Comparison of ENCODE assay signal across 1 cellular context in the genomic region with DNA sequence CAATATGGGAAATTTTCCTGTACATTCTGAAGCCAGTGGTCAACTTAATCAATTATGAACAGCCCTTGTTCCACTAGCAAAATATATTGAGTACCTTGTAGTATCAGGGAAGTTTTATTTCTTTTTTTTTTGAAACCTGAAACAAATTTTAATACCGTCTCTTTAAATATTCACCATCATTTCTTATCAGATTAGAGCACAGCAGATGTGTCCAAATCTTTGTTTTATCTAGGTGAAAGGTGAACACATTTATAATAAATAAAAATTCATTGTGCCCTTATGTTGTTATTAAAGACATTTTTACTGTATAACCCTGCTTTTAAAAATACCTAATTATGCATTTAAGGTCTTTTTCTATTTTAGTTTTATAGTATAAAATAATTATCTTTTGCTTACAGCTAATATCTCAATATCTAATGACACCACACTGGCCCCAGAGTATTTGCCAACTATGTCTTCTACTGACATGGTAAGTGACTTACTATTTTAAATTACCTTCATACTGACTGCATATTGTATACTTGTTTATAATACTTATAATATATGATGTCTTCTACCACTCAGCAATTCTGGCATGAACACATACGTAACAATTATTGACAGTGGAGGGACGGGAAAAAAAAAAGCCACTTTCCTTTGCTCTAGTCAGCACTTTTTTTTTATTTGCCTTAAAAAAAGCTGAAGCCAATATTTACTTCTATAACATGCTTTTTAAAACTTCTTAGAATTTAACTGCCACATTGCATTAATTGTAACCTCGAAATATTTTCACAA.
TF ChIP-seq lines count a peak whose summit lies in the region.

No MANE protein-coding gene starts in this region.

TF ChIP-seq in GM23338, 12 proteins besides CTCF, POLR2A, EP300 and RAD21:
- TF ChIP-seq, protein P1, sequence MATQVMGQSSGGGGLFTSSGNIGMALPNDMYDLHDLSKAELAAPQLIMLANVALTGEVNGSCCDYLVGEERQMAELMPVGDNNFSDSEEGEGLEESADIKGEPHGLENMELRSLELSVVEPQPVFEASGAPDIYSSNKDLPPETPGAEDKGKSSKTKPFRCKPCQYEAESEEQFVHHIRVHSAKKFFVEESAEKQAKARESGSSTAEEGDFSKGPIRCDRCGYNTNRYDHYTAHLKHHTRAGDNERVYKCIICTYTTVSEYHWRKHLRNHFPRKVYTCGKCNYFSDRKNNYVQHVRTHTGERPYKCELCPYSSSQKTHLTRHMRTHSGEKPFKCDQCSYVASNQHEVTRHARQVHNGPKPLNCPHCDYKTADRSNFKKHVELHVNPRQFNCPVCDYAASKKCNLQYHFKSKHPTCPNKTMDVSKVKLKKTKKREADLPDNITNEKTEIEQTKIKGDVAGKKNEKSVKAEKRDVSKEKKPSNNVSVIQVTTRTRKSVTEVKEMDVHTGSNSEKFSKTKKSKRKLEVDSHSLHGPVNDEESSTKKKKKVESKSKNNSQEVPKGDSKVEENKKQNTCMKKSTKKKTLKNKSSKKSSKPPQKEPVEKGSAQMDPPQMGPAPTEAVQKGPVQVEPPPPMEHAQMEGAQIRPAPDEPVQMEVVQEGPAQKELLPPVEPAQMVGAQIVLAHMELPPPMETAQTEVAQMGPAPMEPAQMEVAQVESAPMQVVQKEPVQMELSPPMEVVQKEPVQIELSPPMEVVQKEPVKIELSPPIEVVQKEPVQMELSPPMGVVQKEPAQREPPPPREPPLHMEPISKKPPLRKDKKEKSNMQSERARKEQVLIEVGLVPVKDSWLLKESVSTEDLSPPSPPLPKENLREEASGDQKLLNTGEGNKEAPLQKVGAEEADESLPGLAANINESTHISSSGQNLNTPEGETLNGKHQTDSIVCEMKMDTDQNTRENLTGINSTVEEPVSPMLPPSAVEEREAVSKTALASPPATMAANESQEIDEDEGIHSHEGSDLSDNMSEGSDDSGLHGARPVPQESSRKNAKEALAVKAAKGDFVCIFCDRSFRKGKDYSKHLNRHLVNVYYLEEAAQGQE (IDR thresholded peaks at IDR 0.05; ENCODE audit: unreplicated experiment): no peak
- TF ChIP-seq EZH2 (IDR thresholded peaks at IDR 0.05; ENCODE audit: low read depth, unreplicated experiment) (no peak), ZNF331 (CRISPR knock-in tag; IDR thresholded peaks at IDR 0.05; ENCODE audit: low read depth) (no peak), CREB1 (CRISPR knock-in tag; IDR thresholded peaks at IDR 0.05; ENCODE audit: low read depth) (no peak), JUNB (IDR thresholded peaks at IDR 0.05; ENCODE audit: unreplicated experiment) (no peak), NANOG (IDR thresholded peaks at IDR 0.05; ENCODE audit: borderline replicate concordance) (no peak), POLR2AphosphoS5 (IDR thresholded peaks at IDR 0.05; ENCODE audit: low read depth) (no peak)
- TF ChIP-seq, protein P2, sequence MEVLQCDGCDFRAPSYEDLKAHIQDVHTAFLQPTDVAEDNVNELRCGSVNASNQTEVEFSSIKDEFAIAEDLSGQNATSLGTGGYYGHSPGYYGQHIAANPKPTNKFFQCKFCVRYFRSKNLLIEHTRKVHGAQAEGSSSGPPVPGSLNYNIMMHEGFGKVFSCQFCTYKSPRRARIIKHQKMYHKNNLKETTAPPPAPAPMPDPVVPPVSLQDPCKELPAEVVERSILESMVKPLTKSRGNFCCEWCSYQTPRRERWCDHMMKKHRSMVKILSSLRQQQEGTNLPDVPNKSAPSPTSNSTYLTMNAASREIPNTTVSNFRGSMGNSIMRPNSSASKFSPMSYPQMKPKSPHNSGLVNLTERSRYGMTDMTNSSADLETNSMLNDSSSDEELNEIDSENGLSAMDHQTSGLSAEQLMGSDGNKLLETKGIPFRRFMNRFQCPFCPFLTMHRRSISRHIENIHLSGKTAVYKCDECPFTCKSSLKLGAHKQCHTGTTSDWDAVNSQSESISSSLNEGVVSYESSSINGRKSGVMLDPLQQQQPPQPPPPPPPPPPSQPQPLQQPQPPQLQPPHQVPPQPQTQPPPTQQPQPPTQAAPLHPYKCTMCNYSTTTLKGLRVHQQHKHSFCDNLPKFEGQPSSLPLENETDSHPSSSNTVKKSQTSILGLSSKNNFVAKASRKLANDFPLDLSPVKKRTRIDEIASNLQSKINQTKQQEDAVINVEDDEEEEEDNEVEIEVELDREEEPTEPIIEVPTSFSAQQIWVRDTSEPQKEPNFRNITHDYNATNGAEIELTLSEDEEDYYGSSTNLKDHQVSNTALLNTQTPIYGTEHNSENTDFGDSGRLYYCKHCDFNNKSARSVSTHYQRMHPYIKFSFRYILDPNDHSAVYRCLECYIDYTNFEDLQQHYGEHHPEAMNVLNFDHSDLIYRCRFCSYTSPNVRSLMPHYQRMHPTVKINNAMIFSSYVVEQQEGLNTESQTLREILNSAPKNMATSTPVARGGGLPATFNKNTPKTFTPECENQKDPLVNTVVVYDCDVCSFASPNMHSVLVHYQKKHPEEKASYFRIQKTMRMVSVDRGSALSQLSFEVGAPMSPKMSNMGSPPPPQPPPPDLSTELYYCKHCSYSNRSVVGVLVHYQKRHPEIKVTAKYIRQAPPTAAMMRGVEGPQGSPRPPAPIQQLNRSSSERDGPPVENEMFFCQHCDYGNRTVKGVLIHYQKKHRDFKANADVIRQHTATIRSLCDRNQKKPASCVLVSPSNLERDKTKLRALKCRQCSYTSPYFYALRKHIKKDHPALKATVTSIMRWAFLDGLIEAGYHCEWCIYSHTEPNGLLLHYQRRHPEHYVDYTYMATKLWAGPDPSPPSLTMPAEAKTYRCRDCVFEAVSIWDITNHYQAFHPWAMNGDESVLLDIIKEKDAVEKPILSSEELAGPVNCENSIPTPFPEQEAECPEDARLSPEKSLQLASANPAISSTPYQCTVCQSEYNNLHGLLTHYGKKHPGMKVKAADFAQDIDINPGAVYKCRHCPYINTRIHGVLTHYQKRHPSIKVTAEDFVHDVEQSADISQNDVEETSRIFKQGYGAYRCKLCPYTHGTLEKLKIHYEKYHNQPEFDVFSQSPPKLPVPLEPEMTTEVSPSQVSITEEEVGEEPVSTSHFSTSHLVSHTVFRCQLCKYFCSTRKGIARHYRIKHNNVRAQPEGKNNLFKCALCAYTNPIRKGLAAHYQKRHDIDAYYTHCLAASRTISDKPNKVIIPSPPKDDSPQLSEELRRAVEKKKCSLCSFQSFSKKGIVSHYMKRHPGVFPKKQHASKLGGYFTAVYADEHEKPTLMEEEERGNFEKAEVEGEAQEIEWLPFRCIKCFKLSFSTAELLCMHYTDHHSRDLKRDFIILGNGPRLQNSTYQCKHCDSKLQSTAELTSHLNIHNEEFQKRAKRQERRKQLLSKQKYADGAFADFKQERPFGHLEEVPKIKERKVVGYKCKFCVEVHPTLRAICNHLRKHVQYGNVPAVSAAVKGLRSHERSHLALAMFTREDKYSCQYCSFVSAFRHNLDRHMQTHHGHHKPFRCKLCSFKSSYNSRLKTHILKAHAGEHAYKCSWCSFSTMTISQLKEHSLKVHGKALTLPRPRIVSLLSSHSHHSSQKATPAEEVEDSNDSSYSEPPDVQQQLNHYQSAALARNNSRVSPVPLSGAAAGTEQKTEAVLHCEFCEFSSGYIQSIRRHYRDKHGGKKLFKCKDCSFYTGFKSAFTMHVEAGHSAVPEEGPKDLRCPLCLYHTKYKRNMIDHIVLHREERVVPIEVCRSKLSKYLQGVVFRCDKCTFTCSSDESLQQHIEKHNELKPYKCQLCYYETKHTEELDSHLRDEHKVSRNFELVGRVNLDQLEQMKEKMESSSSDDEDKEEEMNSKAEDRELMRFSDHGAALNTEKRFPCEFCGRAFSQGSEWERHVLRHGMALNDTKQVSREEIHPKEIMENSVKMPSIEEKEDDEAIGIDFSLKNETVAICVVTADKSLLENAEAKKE (CRISPR knock-in tag; IDR thresholded peaks at IDR 0.05): no peak
